Comparison of ENCODE assay signal across 8 cellular contexts in the genomic region with DNA sequence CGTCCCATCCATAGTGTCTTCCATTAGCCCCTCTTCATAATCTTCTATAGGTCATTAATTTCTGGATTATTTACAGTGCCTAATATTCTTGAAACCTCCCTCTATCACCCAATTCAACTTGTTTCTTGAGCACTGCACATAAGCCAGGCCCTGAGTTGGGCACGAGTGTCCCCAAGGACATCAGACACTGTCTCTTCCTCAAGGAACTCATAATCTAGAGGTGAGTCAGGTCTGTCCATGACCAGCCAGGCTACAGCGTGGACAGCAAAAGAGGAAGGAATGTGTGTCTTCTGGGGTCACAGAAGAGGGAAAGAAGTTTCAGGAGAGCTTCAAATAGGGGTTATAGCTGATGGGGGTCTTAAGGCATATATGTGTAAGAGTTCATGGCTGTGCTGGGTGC.
"Had no signal": no experiment of that assay in that cellular context is flagged by ENCODE, and none has a peak within 500 bp of the region (broad histone marks: within the 10 kb centered on the region; RNA-seq: fewer than 3 reads in every experiment).

No MANE protein-coding gene starts in this region.

- H3K27ac ChIP-seq: GM23248, HL-60 had no signal

- ATAC-seq: HCT116 had no signal

- H3K4me1 ChIP-seq: HAP-1 had no signal

- H3K36me3 ChIP-seq: HAP-1 had no signal

- DNase-seq: GM23248, GOT3, H7, HFFc6, IMR-90 had no signal

- H3K4me3 ChIP-seq: GM23248, HAP-1 had no signal

- H3K9me3 ChIP-seq: HAP-1 had no signal
